ENCODE assay signal across 1 cellular context in genomic region chr9:125255781-125256391, GRCh38.
A peak's percentile ranks its signal among the peaks of the same experiment; 100 is the strongest.
TF ChIP-seq lines count a peak whose summit lies in the region.

No MANE protein-coding gene starts in this region.

TF ChIP-seq in K562, 482 proteins besides CTCF, POLR2A, EP300 and RAD21 (continued from another document):
- TF ChIP-seq, protein P1, sequence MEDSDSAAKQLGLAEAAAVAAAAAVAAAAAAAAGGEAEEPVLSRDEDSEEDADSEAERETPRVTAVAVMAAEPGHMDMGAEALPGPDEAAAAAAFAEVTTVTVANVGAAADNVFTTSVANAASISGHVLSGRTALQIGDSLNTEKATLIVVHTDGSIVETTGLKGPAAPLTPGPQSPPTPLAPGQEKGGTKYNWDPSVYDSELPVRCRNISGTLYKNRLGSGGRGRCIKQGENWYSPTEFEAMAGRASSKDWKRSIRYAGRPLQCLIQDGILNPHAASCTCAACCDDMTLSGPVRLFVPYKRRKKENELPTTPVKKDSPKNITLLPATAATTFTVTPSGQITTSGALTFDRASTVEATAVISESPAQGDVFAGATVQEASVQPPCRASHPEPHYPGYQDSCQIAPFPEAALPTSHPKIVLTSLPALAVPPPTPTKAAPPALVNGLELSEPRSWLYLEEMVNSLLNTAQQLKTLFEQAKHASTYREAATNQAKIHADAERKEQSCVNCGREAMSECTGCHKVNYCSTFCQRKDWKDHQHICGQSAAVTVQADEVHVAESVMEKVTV (CRISPR knock-in tag; IDR thresholded peaks at IDR 0.05), result peak; percentile 28; the same call in 1 of the 2 replicates
- peak; percentile 28; the same call in 1 of the 2 replicates for TF ChIP-seq PKNOX1 (IDR thresholded peaks at IDR 0.05)
- TF ChIP-seq MAFF (IDR thresholded peaks at IDR 0.05; ENCODE audit: low read length), result peak; percentile 90
- TF ChIP-seq HSF4 (CRISPR knock-in tag; IDR thresholded peaks at IDR 0.05; ENCODE audit: borderline replicate concordance), result no peak
- TF ChIP-seq ZNF197 (CRISPR knock-in tag; IDR thresholded peaks at IDR 0.05; ENCODE audit: low read depth), result no peak
- TF ChIP-seq RB1 (IDR thresholded peaks at IDR 0.05; ENCODE audit: low read depth), result 0 out of 2 replicates have a peak, but pooled peaks have one; percentile 27
- 0 out of 2 replicates have a peak, but pooled peaks have one; percentile 6 for TF ChIP-seq HCFC1 (IDR thresholded peaks at IDR 0.05; ENCODE audit: low read depth, low read length)
- no peak for TF ChIP-seq KDM4B (IDR thresholded peaks at IDR 0.05; ENCODE audit: borderline replicate concordance in 2 of 2, low read depth in 1 of 2)
